ENCODE assay signal across 21 cellular contexts in genomic region chr7:98049034-98049433, GRCh38. TPM values are rescaled to one million over a fixed set of nuclear protein-coding genes. Genes with fewer than 3 reads are reported as not detected.
A peak's percentile ranks its signal among the peaks of the same experiment; 100 is the strongest.
DNase-seq lines count a peak whose midpoint lies in the region; ATAC-seq and TF ChIP-seq lines count a peak whose summit lies in the region.
"Had no signal": no experiment of that assay in that cellular context is flagged by ENCODE, and none has a peak within 500 bp of the region (broad histone marks: within the 10 kb centered on the region; RNA-seq: fewer than 3 reads in every experiment).

No MANE protein-coding gene starts in this region.

- ATAC-seq in HG03457 (IDR thresholded peaks at IDR 0.05; ENCODE audit: unreplicated experiment): no peak
- ATAC-seq in GM21619 (IDR thresholded peaks at IDR 0.05; ENCODE audit: unreplicated experiment): no peak
- ATAC-seq: left lung had no signal

- H3K9ac ChIP-seq in NT2/D1 (ENCODE audit: insufficient read length, low read depth) (no peak overlapping the region), endodermal cell (ENCODE audit: extremely low read depth, low read length, poor library complexity, severe bottlenecking) (no peak overlapping the region), neural progenitor cell (no peak overlapping the region)
- H3K9ac ChIP-seq: GM23248 had no signal

- no peaks in the 10 kb centered on the region for H3F3A ChIP-seq in neural progenitor cell (ENCODE audit: low read depth)

- TF ChIP-seq CTCF in endodermal cell (conservative IDR thresholded peaks at IDR 0.05) (no peak), neural progenitor cell (IDR thresholded peaks at IDR 0.05) (no peak)

- H3K27me3 Mint-ChIP-seq in endodermal cell (ENCODE audit: insufficient read depth) (no peaks in the 10 kb centered on the region), neural progenitor cell (ENCODE audit: insufficient read depth, low read depth) (peaks cover 2% of the 10 kb centered on the region)
- peaks cover 14% of the 10 kb centered on the region for H3K27me3 Mint-ChIP-seq in activated naive CD4-positive, alpha-beta T cell treated with anti-CD3 and anti-CD28 coated beads, Interleukin-2, amount 10 ng/mL, durations not matched to agents 7 days and 5 days

- H3K36me3 ChIP-seq in NT2/D1 (ENCODE audit: insufficient read depth, insufficient read length, low read length) (no peaks in the 10 kb centered on the region), endodermal cell (ENCODE audit: control insufficient read depth, insufficient read depth, low read length) (no peaks in the 10 kb centered on the region), neural progenitor cell (no peaks in the 10 kb centered on the region)
- H3K36me3 ChIP-seq: left lung had no signal

- H3K27ac Mint-ChIP-seq in endodermal cell (no peak overlapping the region), neural progenitor cell (no peak overlapping the region)
- no peak overlapping the region for H3K27ac Mint-ChIP-seq in activated naive CD4-positive, alpha-beta T cell treated with anti-CD3 and anti-CD28 coated beads, Interleukin-2, amount 10 ng/mL, durations not matched to agents 7 days and 5 days
- H3K27ac Mint-ChIP-seq: CD14-positive monocyte had no signal

- H3K4me3 Mint-ChIP-seq in endodermal cell (no peak overlapping the region), neural progenitor cell (no peak overlapping the region)
- H3K4me3 Mint-ChIP-seq in activated naive CD4-positive, alpha-beta T cell treated with anti-CD3 and anti-CD28 coated beads, Interleukin-2, amount 10 ng/mL, durations not matched to agents 7 days and 5 days: no peak overlapping the region
- H3K4me3 Mint-ChIP-seq: CD14-positive monocyte had no signal

- no peaks in the 10 kb centered on the region for H4K20me1 ChIP-seq in neural progenitor cell (ENCODE audit: low read depth)

- H3K9me3 ChIP-seq in NT2/D1 (ENCODE audit: insufficient read depth, low read length): no peaks in the 10 kb centered on the region
- H3K9me3 ChIP-seq in endodermal cell (ENCODE audit: control insufficient read depth, low read length): no peaks in the 10 kb centered on the region
- no peaks in the 10 kb centered on the region for H3K9me3 ChIP-seq in neural progenitor cell (ENCODE audit: low read depth)
- H3K9me3 ChIP-seq: left lung had no signal

- no peaks in the 10 kb centered on the region for H3K9me3 Mint-ChIP-seq in endodermal cell
- H3K9me3 Mint-ChIP-seq in neural progenitor cell: peaks cover 2% of the 10 kb centered on the region
- H3K9me3 Mint-ChIP-seq in activated naive CD4-positive, alpha-beta T cell treated with anti-CD3 and anti-CD28 coated beads, Interleukin-2, amount 10 ng/mL, durations not matched to agents 7 days and 5 days: no peaks in the 10 kb centered on the region

- H3K27me3 ChIP-seq in NT2/D1 (ENCODE audit: insufficient read depth, insufficient read length): no peaks in the 10 kb centered on the region
- no peaks in the 10 kb centered on the region for H3K27me3 ChIP-seq in endodermal cell (ENCODE audit: control insufficient read depth, insufficient read depth, low read length, poor library complexity, severe bottlenecking)
- no peaks in the 10 kb centered on the region for H3K27me3 ChIP-seq in neural progenitor cell

- DNase-seq in ELF-1 (ENCODE audit: low read depth, low spot score) (peak; percentile 83), NT2/D1 (ENCODE audit: low read depth, low spot score) (peak; percentile 70), endodermal cell (peak; percentile 91), neural progenitor cell (ENCODE audit: low spot score) (no peak), epidermal melanocyte (ENCODE audit: insufficient read length, low spot score) (no peak)
- no peak for DNase-seq in activated naive CD4-positive, alpha-beta T cell treated with anti-CD3 and anti-CD28 coated beads, Interleukin-2, amount 10 ng/mL, durations not matched to agents 7 days and 5 days
- DNase-seq: amygdala; effector memory CD4-positive, alpha-beta T cell; GM23248; KG1; left lung; NCI-H1092 treated with DMSO at 0.1 percent for 48 hours; NCI-H2107; NCI-H748 treated with DMSO at 0.1 percent for 48 hours had no signal

- H3K27ac ChIP-seq in endodermal cell (ENCODE audit: low read depth, low read length) (no peak overlapping the region), neural progenitor cell (no peak overlapping the region)
- H3K27ac ChIP-seq: GM23248, left lung had no signal

- CTCF ChIA-PET in activated naive CD4-positive, alpha-beta T cell treated with anti-CD3 and anti-CD28 coated beads, Interleukin-2, amount 10 ng/mL, durations not matched to agents 7 days and 5 days (lab: Charles Lee): no interaction called here

- H3K4me2 ChIP-seq in neural progenitor cell: no peak overlapping the region

- WGBS in endodermal cell (ENCODE audit: insufficient coverage in 1 of 2, insufficient read length in 1 of 2), 2 experiments: 62 to 68% methylated on average over 9 of the region's 9 CpGs

- H3K36me3 Mint-ChIP-seq in endodermal cell (ENCODE audit: low read depth) (no peaks in the 10 kb centered on the region), neural progenitor cell (no peaks in the 10 kb centered on the region)
- H3K36me3 Mint-ChIP-seq in activated naive CD4-positive, alpha-beta T cell treated with anti-CD3 and anti-CD28 coated beads, Interleukin-2, amount 10 ng/mL, durations not matched to agents 7 days and 5 days: no peaks in the 10 kb centered on the region
- H3K36me3 Mint-ChIP-seq: CD14-positive monocyte had no signal

- H3K4me1 Mint-ChIP-seq in endodermal cell (peaks cover 3% of the 10 kb centered on the region), neural progenitor cell (peaks cover 2% of the 10 kb centered on the region)
- peaks cover 5% of the 10 kb centered on the region for H3K4me1 Mint-ChIP-seq in activated naive CD4-positive, alpha-beta T cell treated with anti-CD3 and anti-CD28 coated beads, Interleukin-2, amount 10 ng/mL, durations not matched to agents 7 days and 5 days
- H3K4me1 Mint-ChIP-seq: CD14-positive monocyte had no signal

- H3K4me1 ChIP-seq in NT2/D1 (ENCODE audit: insufficient read depth, insufficient read length) (peaks cover 2% of the 10 kb centered on the region), endodermal cell (ENCODE audit: control insufficient read depth, insufficient read depth, low read length) (no peaks in the 10 kb centered on the region), neural progenitor cell (no peaks in the 10 kb centered on the region)
- H3K4me1 ChIP-seq: left lung had no signal

- H3K79me2 ChIP-seq in neural progenitor cell (ENCODE audit: low read depth): no peaks in the 10 kb centered on the region

- H2AFZ ChIP-seq in neural progenitor cell (replicated peaks): peak overlapping the region; percentile 72
- H2AFZ ChIP-seq: GM23248 had no signal

- H3K4me3 ChIP-seq in NT2/D1 (ENCODE audit: insufficient read length, low read depth): no peak overlapping the region
- H3K4me3 ChIP-seq in endodermal cell (ENCODE audit: low read length): no peak overlapping the region
- H3K4me3 ChIP-seq in neural progenitor cell: no peak overlapping the region
- H3K4me3 ChIP-seq: GM23248, left lung had no signal

RNA-seq across cellular contexts. Expression of gene LMTK2, which starts 57.6 kb away (rescaled TPM):
- total RNA-seq in endodermal cell (10 to 100 TPM; 23.5 to 25.6 TPM), neural progenitor cell (ENCODE audit: low replicate concordance) (14.1 and 18.0 TPM in 2 replicates)
- 9.8 TPM for polyA plus RNA-seq in endodermal cell (2013, experiment 1 of 2)
- 9.9 TPM for polyA plus RNA-seq in endodermal cell (2013, experiment 2 of 2)

RNA-seq across cellular contexts. Expression of gene OCM2, which starts 59.0 kb away (rescaled TPM):
- not detected for total RNA-seq in endodermal cell
- polyA plus RNA-seq in endodermal cell (2013, experiment 1 of 2): not detected
- not detected for polyA plus RNA-seq in endodermal cell (2013, experiment 2 of 2)
- total RNA-seq in neural progenitor cell (ENCODE audit: low replicate concordance): not detected in 2 replicates
- total RNA-seq: chondrocyte, fibroblast of villous mesenchyme, GM23248, left lung, mucosa of gallbladder, temporal lobe had no signal
- polyA plus RNA-seq: CD14-positive monocyte, GM23248 had no signal

Comparison
In these comparisons a context has a peak if more than half of its experiments do, and no peak if none do; other contexts are left out.
1. DNase-seq: peak in ELF-1 (single experiment), NT2/D1 (single experiment) and endodermal cell (single experiment); none in neural progenitor cell (single experiment), activated naive CD4-positive, alpha-beta T cell treated with anti-CD3 and anti-CD28 coated beads, Interleukin-2, amount 10 ng/mL, durations not matched to agents 7 days and 5 days (single experiment) and epidermal melanocyte (single experiment).